Comparison of ENCODE assay signal across 19 cellular contexts in the genomic region with DNA sequence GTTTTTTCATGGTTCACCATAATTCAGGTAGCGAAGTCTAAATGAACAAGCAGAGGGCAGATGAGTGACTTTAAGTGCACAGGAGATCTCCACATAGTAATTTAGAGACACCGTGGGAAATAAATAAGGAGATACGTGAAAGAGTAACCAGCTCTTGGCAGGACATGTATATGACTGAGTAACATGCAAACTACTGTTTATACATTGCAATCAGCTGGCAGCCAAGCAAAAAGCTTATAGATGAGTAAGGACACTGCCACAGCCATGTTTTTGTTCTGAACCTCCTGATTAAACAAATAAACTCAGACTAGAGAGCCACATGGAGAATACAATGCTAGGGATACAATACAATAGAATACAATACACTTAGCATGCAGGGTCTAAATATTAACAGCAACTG.
A peak's percentile ranks its signal among the peaks of the same experiment; 100 is the strongest.
DNase-seq lines count a peak whose midpoint lies in the region; ATAC-seq and TF ChIP-seq lines count a peak whose summit lies in the region.
"Had no signal": no experiment of that assay in that cellular context is flagged by ENCODE, and none has a peak within 500 bp of the region (broad histone marks: within the 10 kb centered on the region; RNA-seq: fewer than 3 reads in every experiment).

No MANE protein-coding gene starts in this region.

- no peaks in the 10 kb centered on the region for H3K4me1 ChIP-seq in mammary epithelial cell (ENCODE audit: insufficient read depth, low read length)
- H3K4me1 ChIP-seq: BE2C had no signal

- no peaks in the 10 kb centered on the region for H3K9me3 ChIP-seq in mammary epithelial cell (replicated peaks; ENCODE audit: insufficient read depth, low read length)
- H3K9me3 ChIP-seq: BE2C had no signal

- H3K4me3 ChIP-seq in mammary epithelial cell (replicated peaks in 1 of 3; ENCODE audit: insufficient read depth in 1 of 3, low read depth in 2 of 3, low read length in 3 of 3), result no peak overlapping the region
- no peak overlapping the region for H3K4me3 ChIP-seq in brain microvascular endothelial cell (ENCODE audit: low read depth, low read length)

- no peaks in the 10 kb centered on the region for H3K36me3 ChIP-seq in mammary epithelial cell (ENCODE audit: insufficient read depth, low read length)
- H3K36me3 ChIP-seq in brain microvascular endothelial cell (replicated peaks), result no peaks in the 10 kb centered on the region
- H3K36me3 ChIP-seq: BE2C had no signal

- no peaks in the 10 kb centered on the region for H3K36me3 Mint-ChIP-seq in MCF 10A (ENCODE audit: insufficient read depth, unreplicated experiment)
- H3K36me3 Mint-ChIP-seq: CD4-positive, CD25-positive, alpha-beta regulatory T cell had no signal

- no peak overlapping the region for H3K27ac ChIP-seq in mammary epithelial cell (ENCODE audit: insufficient read depth, low read depth, low read length)
- no peak overlapping the region for H3K27ac ChIP-seq in brain microvascular endothelial cell

- TF ChIP-seq CTCF in MCF 10A (IDR thresholded peaks at IDR 0.05; ENCODE audit: unreplicated experiment) (no peak), mammary epithelial cell (conservative IDR thresholded peaks at IDR 0.05 in 1 of 2, IDR thresholded peaks at IDR 0.05 in 1 of 2; ENCODE audit: extremely low read depth in 1 of 2, insufficient read depth in 1 of 2, low read depth in 1 of 2, low read length in 2 of 2) (no peak), brain microvascular endothelial cell (IDR thresholded peaks at IDR 0.05; ENCODE audit: low read depth, low read length, missing control alignments) (no peak)

- WGBS in mammary epithelial cell (ENCODE audit: low coverage, missing lambda C conversion rate), result 77% methylated on average over 3 of the region's 3 CpGs

- no peak overlapping the region for H2AFZ ChIP-seq in mammary epithelial cell (ENCODE audit: low read depth, low read length)

- CTCF ChIA-PET in MCF 10A (lab: Yijun Ruan, JAX) (no interaction called here), mammary epithelial cell (lab: Charles Lee; ENCODE audit: low non-redundant PET) (no interaction called here)

- no TSS peak for BruUV-seq in MCF 10A (replicated peaks; lab: Mats Ljungman, UMichigan)
- no TSS peak for BruUV-seq in mammary epithelial cell (replicated peaks; lab: Mats Ljungman, UMichigan)

- dilution Hi-C loops in mammary epithelial cell (cut with HindIII; ENCODE audit: low sequenced_read_pairs), result no loop called here

- H3K9me3 Mint-ChIP-seq in MCF 10A (ENCODE audit: unreplicated experiment), result no peaks in the 10 kb centered on the region

- H3K79me2 ChIP-seq in mammary epithelial cell (ENCODE audit: insufficient read depth, low read length), result no peaks in the 10 kb centered on the region

- H3K4me1 Mint-ChIP-seq in MCF 10A (ENCODE audit: insufficient read depth, unreplicated experiment), result peaks cover 6% of the 10 kb centered on the region
- H3K4me1 Mint-ChIP-seq: CD4-positive, CD25-positive, alpha-beta regulatory T cell had no signal

- DNase-seq in MCF 10A (ENCODE audit: unreplicated experiment), result peak; percentile 49
- DNase-seq in mammary epithelial cell, result no peak
- peak; percentile 64 for DNase-seq in NCI-H345 treated with DMSO at 0.1 percent for 48 hours (lab: John Stamatoyannopoulos, UW; ENCODE audit: unreplicated experiment)
- peak; percentile 7 for DNase-seq in brain microvascular endothelial cell
- DNase-seq in kidney glomerular epithelial cell (lab: John Stamatoyannopoulos, UW), result no peak
- no peak for DNase-seq in stimulated activated CD4-positive, alpha-beta T cell treated with anti-CD3 and anti-CD28 coated beads, Interleukin-4, amount 100 ng/mL, for 1 hour
- no peak for DNase-seq in NCI-H510A (lab: John Stamatoyannopoulos, UW)
- DNase-seq: BE2C; Calu3; CD4-positive, CD25-positive, alpha-beta regulatory T cell; DMS79; GOT3; MV-4-11; NCI-H187 treated with DMSO at 0.1 percent for 48 hours; NCI-H2171; NK-92 treated with Interleukin-12 subunit alpha and Interleukin-12 subunit beta, amount 100 ng/mL, for 24 hours; SW 1271 had no signal

- H3K4me2 ChIP-seq in mammary epithelial cell (ENCODE audit: insufficient read depth, low read depth, low read length), result no peak overlapping the region

- intact Hi-C loops in MCF 10A (cut with micrococcal nuclease), result no loop called here
- intact Hi-C loops in mammary epithelial cell (cut with micrococcal nuclease), result no loop called here

- H4K20me1 ChIP-seq in mammary epithelial cell (ENCODE audit: insufficient read depth, low read length), result no peaks in the 10 kb centered on the region

- H3K27me3 ChIP-seq in mammary epithelial cell (ENCODE audit: insufficient read depth, low read length) (no peaks in the 10 kb centered on the region), brain microvascular endothelial cell (replicated peaks) (no peaks in the 10 kb centered on the region)
- H3K27me3 ChIP-seq: BE2C had no signal

- POLR2A ChIA-PET in MCF 10A (lab: Yijun Ruan, JAX), result no interaction called here

- no peak overlapping the region for H3K27ac Mint-ChIP-seq in MCF 10A (ENCODE audit: low read depth, unreplicated experiment)

- no peaks in the 10 kb centered on the region for H3K27me3 Mint-ChIP-seq in MCF 10A (ENCODE audit: insufficient read depth, unreplicated experiment)
- H3K27me3 Mint-ChIP-seq: CD4-positive, CD25-positive, alpha-beta regulatory T cell had no signal

- in situ Hi-C loops in mammary epithelial cell (cut with MboI; ENCODE audit: low sequenced_read_pairs in 2 of 2), result no loop called here
- in situ Hi-C loops in brain microvascular endothelial cell (cut with HindIII; ENCODE audit: low pct_ligation_motif_present, low sequenced_read_pairs), result no loop called here

- H3K9ac ChIP-seq in mammary epithelial cell (ENCODE audit: insufficient read depth, low read length), result no peak overlapping the region

- ATAC-seq in HG03025 (IDR thresholded peaks at IDR 0.05; ENCODE audit: low FRiP score, unreplicated experiment), result no peak
- ATAC-seq: Right ventricle myocardium inferior had no signal

- H3K4me3 Mint-ChIP-seq in MCF 10A (ENCODE audit: unreplicated experiment), result no peak overlapping the region
- H3K4me3 Mint-ChIP-seq: CD4-positive, CD25-positive, alpha-beta regulatory T cell had no signal

Comparison
In these comparisons a context has a peak if more than half of its experiments do, and no peak if none do; other contexts are left out.
1. DNase-seq: peak in MCF 10A (single experiment), NCI-H345 treated with DMSO at 0.1 percent for 48 hours (single experiment) and brain microvascular endothelial cell (single experiment); none in mammary epithelial cell (single experiment), kidney glomerular epithelial cell (single experiment), stimulated activated CD4-positive, alpha-beta T cell treated with anti-CD3 and anti-CD28 coated beads, Interleukin-4, amount 100 ng/mL, for 1 hour (single experiment) and NCI-H510A (single experiment).